In genomic region chr6:107806675-107807074, GRCh38 we compare ENCODE assay signal across 23 cellular contexts. TPM values are rescaled to one million over a fixed set of nuclear protein-coding genes. Genes with fewer than 3 reads are reported as not detected.
A peak's percentile ranks its signal among the peaks of the same experiment; 100 is the strongest.
DNase-seq lines count a peak whose midpoint lies in the region; TF ChIP-seq lines count a peak whose summit lies in the region.
"Had no signal": no experiment of that assay in that cellular context is flagged by ENCODE, and none has a peak within 500 bp of the region (broad histone marks: within the 10 kb centered on the region; RNA-seq: fewer than 3 reads in every experiment).

No MANE protein-coding gene starts in this region.

- H3K27ac ChIP-seq in breast epithelium: no peak overlapping the region
- peak overlapping the region; percentile 24 for H3K27ac ChIP-seq in endodermal cell (ENCODE audit: low read depth, low read length)
- no peak overlapping the region for H3K27ac ChIP-seq in A673 (ENCODE audit: low read depth, low read length, poor library complexity, severe bottlenecking)
- H3K27ac ChIP-seq: ascending aorta, heart right ventricle had no signal

- H3K4me3 ChIP-seq in breast epithelium: no peak overlapping the region
- H3K4me3 ChIP-seq in endodermal cell (ENCODE audit: low read length): no peak overlapping the region
- H3K4me3 ChIP-seq in A673 (ENCODE audit: low read depth, low read length, poor library complexity, severe bottlenecking): no peak overlapping the region
- H3K4me3 ChIP-seq: ascending aorta, heart right ventricle had no signal

- POLR2A ChIA-PET in MCF 10A (lab: Yijun Ruan, JAX): interaction anchor here (0.5 kb wide), 1 partner anchor 11 kb away, joined by 4 read pairs; no protein-coding TSS in a partner anchor
- POLR2A ChIA-PET in A673 (lab: Charles Lee; ENCODE audit: low non-redundant PET): no interaction called here

- H3K36me3 ChIP-seq in breast epithelium: no peaks in the 10 kb centered on the region
- H3K36me3 ChIP-seq in endodermal cell (ENCODE audit: control insufficient read depth, insufficient read depth, low read length): no peaks in the 10 kb centered on the region
- H3K36me3 ChIP-seq in A673 (ENCODE audit: insufficient read depth, low read length, poor library complexity, severe bottlenecking): no peaks in the 10 kb centered on the region
- H3K36me3 ChIP-seq: ascending aorta, heart right ventricle had no signal

- WGBS in endodermal cell (ENCODE audit: insufficient coverage in 1 of 2, insufficient read length in 1 of 2), 2 experiments: 89% methylated on average over 3 of the region's 3 CpGs; no CpG with 5 or more reads in 1 of the 2 experiments

- no peaks in the 10 kb centered on the region for H3K9me3 Mint-ChIP-seq in MCF 10A (ENCODE audit: unreplicated experiment)
- peaks cover 7% of the 10 kb centered on the region for H3K9me3 Mint-ChIP-seq in endodermal cell
- H3K9me3 Mint-ChIP-seq: activated naive CD4-positive, alpha-beta T cell treated with anti-CD3 and anti-CD28 coated beads, Interleukin-2, amount 50 U/mL, for 72 hours; activated T-helper 1 cell treated with anti-CD3 and anti-CD28 coated beads, Interleukin-12 subunit alpha, Interleukin-12 subunit beta, Interleukin-2, Interleukin-4 antibody, amounts not matched to agents 30 ng/mL and 10 ng/mL and 1 ng/mL, durations not matched to agents 14 hours and 24 hours and 36 hours had no signal

- BruUV-seq in MCF 10A (replicated peaks; lab: Mats Ljungman, UMichigan) (no TSS peak), A673 (replicated peaks; lab: Mats Ljungman, UMichigan) (no TSS peak)

- H3K4me1 Mint-ChIP-seq in MCF 10A (ENCODE audit: insufficient read depth, unreplicated experiment) (no peaks in the 10 kb centered on the region), endodermal cell (peaks cover 1% of the 10 kb centered on the region)

- H3K27ac Mint-ChIP-seq in MCF 10A (ENCODE audit: low read depth, unreplicated experiment) (no peak overlapping the region), endodermal cell (no peak overlapping the region)
- H3K27ac Mint-ChIP-seq: activated CD8-positive, alpha-beta memory T cell treated with anti-CD3 and anti-CD28 coated beads, Interleukin-2, amount 10 ng/mL, durations not matched to agents 7 days and 5 days; activated T-helper 1 cell treated with anti-CD3 and anti-CD28 coated beads, Interleukin-12 subunit alpha, Interleukin-12 subunit beta, Interleukin-2, Interleukin-4 antibody, amounts not matched to agents 30 ng/mL and 10 ng/mL and 1 ng/mL, durations not matched to agents 14 hours and 24 hours and 36 hours had no signal

- H3K4me1 ChIP-seq in breast epithelium (no peaks in the 10 kb centered on the region), endodermal cell (ENCODE audit: control insufficient read depth, insufficient read depth, low read length) (no peaks in the 10 kb centered on the region), A673 (ENCODE audit: insufficient read depth, low read length, poor library complexity, severe bottlenecking) (no peaks in the 10 kb centered on the region)
- H3K4me1 ChIP-seq: ascending aorta had no signal

- no peaks in the 10 kb centered on the region for H3K9me3 ChIP-seq in breast epithelium
- H3K9me3 ChIP-seq in endodermal cell (ENCODE audit: control insufficient read depth, low read length): no peaks in the 10 kb centered on the region
- H3K9me3 ChIP-seq in A673 (ENCODE audit: low read depth, low read length, poor library complexity, severe bottlenecking): no peaks in the 10 kb centered on the region
- H3K9me3 ChIP-seq: ascending aorta, heart right ventricle had no signal

- no peak overlapping the region for H3K4me3 Mint-ChIP-seq in MCF 10A (ENCODE audit: unreplicated experiment)
- H3K4me3 Mint-ChIP-seq in endodermal cell: no peak overlapping the region
- H3K4me3 Mint-ChIP-seq: activated CD8-positive, alpha-beta memory T cell treated with anti-CD3 and anti-CD28 coated beads, Interleukin-2, amount 10 ng/mL, durations not matched to agents 7 days and 5 days; activated T-helper 1 cell treated with anti-CD3 and anti-CD28 coated beads, Interleukin-12 subunit alpha, Interleukin-12 subunit beta, Interleukin-2, Interleukin-4 antibody, amounts not matched to agents 30 ng/mL and 10 ng/mL and 1 ng/mL, durations not matched to agents 14 hours and 24 hours and 36 hours; nephron had no signal

- intact Hi-C loops in MCF 10A (cut with micrococcal nuclease): no loop called here
- intact Hi-C loops in breast epithelium (cut with DNase I; ENCODE audit: low total_unique reads): no loop called here
- intact Hi-C loops in A673 (cut with micrococcal nuclease; ENCODE audit: unreplicated experiment): no loop called here

- no peaks in the 10 kb centered on the region for H3K27me3 ChIP-seq in breast epithelium
- no peaks in the 10 kb centered on the region for H3K27me3 ChIP-seq in endodermal cell (ENCODE audit: control insufficient read depth, insufficient read depth, low read length, poor library complexity, severe bottlenecking)
- no peaks in the 10 kb centered on the region for H3K27me3 ChIP-seq in A673 (replicated peaks; ENCODE audit: insufficient read depth, low read depth, low read length, poor library complexity)
- H3K27me3 ChIP-seq: ascending aorta had no signal

- DNase-seq in MCF 10A (ENCODE audit: unreplicated experiment) (peak; percentile 34), breast epithelium (ENCODE audit: low spot score in 2 of 2) (no peak), NCI-H748 (lab: John Stamatoyannopoulos, UW; ENCODE audit: unreplicated experiment) (peak; percentile 85), endodermal cell (peak; percentile 32), A673 (ENCODE audit: low spot score) (no peak), NCI-H2081 treated with DMSO at 0.1 percent for 48 hours (lab: John Stamatoyannopoulos, UW) (no peak), HK-2 (ENCODE audit: unreplicated experiment) (no peak)
- DNase-seq: activated CD4-positive, alpha-beta T cell treated with anti-CD3 and anti-CD28 coated beads for 4 hours; CD4-positive, alpha-beta memory T cell; cerebellar nuclear complex; DND-41; heart right ventricle; left colon; NCI-H2107; NCI-H82; OCI-M1; posterior cingulate gyrus had no signal

- TF ChIP-seq CTCF in MCF 10A (IDR thresholded peaks at IDR 0.05; ENCODE audit: unreplicated experiment) (no peak), breast epithelium (IDR thresholded peaks at IDR 0.05) (no peak), endodermal cell (conservative IDR thresholded peaks at IDR 0.05) (no peak), A673 (conservative IDR thresholded peaks at IDR 0.05; ENCODE audit: low read depth, low read length) (no peak)

- CTCF ChIA-PET in MCF 10A (lab: Yijun Ruan, JAX): interaction anchor here (4.3 kb wide), 1 partner anchor 41 kb away, joined by 26 read pairs; no protein-coding TSS in a partner anchor
- CTCF ChIA-PET in A673 (lab: Charles Lee): no interaction called here

- no peak for TF ChIP-seq POLR2A in breast epithelium (IDR thresholded peaks at IDR 0.05)

- H3K36me3 Mint-ChIP-seq in MCF 10A (ENCODE audit: insufficient read depth, unreplicated experiment) (no peaks in the 10 kb centered on the region), endodermal cell (ENCODE audit: low read depth) (no peaks in the 10 kb centered on the region)
- H3K36me3 Mint-ChIP-seq: activated naive CD4-positive, alpha-beta T cell treated with anti-CD3 and anti-CD28 coated beads, Interleukin-2, amount 50 U/mL, for 72 hours had no signal

- no peaks in the 10 kb centered on the region for H3K27me3 Mint-ChIP-seq in MCF 10A (ENCODE audit: insufficient read depth, unreplicated experiment)
- peaks cover 11% of the 10 kb centered on the region for H3K27me3 Mint-ChIP-seq in endodermal cell (ENCODE audit: insufficient read depth)
- H3K27me3 Mint-ChIP-seq: activated CD8-positive, alpha-beta memory T cell treated with anti-CD3 and anti-CD28 coated beads, Interleukin-2, amount 10 ng/mL, durations not matched to agents 7 days and 5 days; CD4-positive, alpha-beta memory T cell had no signal

- H3K9ac ChIP-seq in endodermal cell (ENCODE audit: extremely low read depth, low read length, poor library complexity, severe bottlenecking): no peak overlapping the region

RNA-seq across cellular contexts. Expression of gene SCML4, which starts 17.4 kb away (rescaled TPM):
- not detected in 2 replicates for total RNA-seq in MCF 10A (2022)
- 1 to 10 TPM; 1.1 to 2.9 (median 2.9) TPM for total RNA-seq in breast epithelium
- total RNA-seq in endodermal cell: not detected
- 0.50 TPM for polyA plus RNA-seq in endodermal cell (2013, experiment 1 of 2)
- 0.58 TPM for polyA plus RNA-seq in endodermal cell (2013, experiment 2 of 2)
- total RNA-seq in A673 (2021): not detected in 2 replicates
- total RNA-seq: ascending aorta, epithelial cell of proximal tubule had no signal

Comparison
In these comparisons a context has a peak if more than half of its experiments do, and no peak if none do; other contexts are left out.
1. DNase-seq: peak in MCF 10A (single experiment), NCI-H748 (single experiment) and endodermal cell (single experiment); none in breast epithelium (0 of 2), A673 (single experiment), NCI-H2081 treated with DMSO at 0.1 percent for 48 hours (single experiment) and HK-2 (single experiment).